Comparison of ENCODE assay signal across 9 cellular contexts in genomic region chr20:57480444-57481152, GRCh38. TPM values are rescaled to one million over a fixed set of nuclear protein-coding genes. Genes with fewer than 3 reads are reported as not detected.
DNase-seq lines count a peak whose midpoint lies in the region; ATAC-seq and TF ChIP-seq lines count a peak whose summit lies in the region.
"Had no signal": no experiment of that assay in that cellular context is flagged by ENCODE, and none has a peak within 500 bp of the region (broad histone marks: within the 10 kb centered on the region; RNA-seq: fewer than 3 reads in every experiment).

No MANE protein-coding gene starts in this region.

- H3K36me3 Mint-ChIP-seq in neural progenitor cell: no peaks in the 10 kb centered on the region

- H3K9me3 ChIP-seq in neural progenitor cell (ENCODE audit: low read depth): no peaks in the 10 kb centered on the region

- peak; percentile 39 for ATAC-seq in HG02973 (IDR thresholded peaks at IDR 0.05; ENCODE audit: unreplicated experiment)

- H3K9me3 Mint-ChIP-seq in neural progenitor cell: peaks cover 2% of the 10 kb centered on the region

- no peak overlapping the region for H3K4me2 ChIP-seq in neural progenitor cell

- H3K27me3 Mint-ChIP-seq in neural progenitor cell (ENCODE audit: insufficient read depth, low read depth): peaks cover 13% of the 10 kb centered on the region

- peaks cover 22% of the 10 kb centered on the region for H3K4me1 ChIP-seq in neural progenitor cell

- no peak overlapping the region for H3K9ac ChIP-seq in neural progenitor cell

- no peak overlapping the region for H3K4me3 ChIP-seq in neural progenitor cell

- no peak overlapping the region for H3K27ac ChIP-seq in neural progenitor cell
- H3K27ac ChIP-seq: 22Rv1 had no signal

- no peak overlapping the region for H3K4me3 Mint-ChIP-seq in neural progenitor cell

- DNase-seq in NK-92 treated with Interleukin-12 subunit alpha and Interleukin-12 subunit beta, amount 100 ng/mL, for 24 hours (lab: John Stamatoyannopoulos, UW): peak; percentile 71
- DNase-seq in NK-92 (lab: John Stamatoyannopoulos, UW; ENCODE audit: unreplicated experiment) (no peak), SIG-M5 treated with dmso at 0.1 percent for 504 hours (lab: John Stamatoyannopoulos, UW; ENCODE audit: unreplicated experiment) (peak; percentile 88), neural progenitor cell (ENCODE audit: low spot score) (no peak), superior temporal gyrus (ENCODE audit: extremely low spot score) (no peak), AG08396 (ENCODE audit: low spot score) (no peak), NCI-H1417 treated with DMSO at 0.1 percent for 48 hours (lab: John Stamatoyannopoulos, UW) (no peak)

- H3K27ac Mint-ChIP-seq in neural progenitor cell: no peak overlapping the region

- H3K27me3 ChIP-seq in neural progenitor cell: no peaks in the 10 kb centered on the region

- no peaks in the 10 kb centered on the region for H3K79me2 ChIP-seq in neural progenitor cell (ENCODE audit: low read depth)

- TF ChIP-seq CTCF in neural progenitor cell (IDR thresholded peaks at IDR 0.05): no peak

- peaks cover 9% of the 10 kb centered on the region for H3F3A ChIP-seq in neural progenitor cell (ENCODE audit: low read depth)

- H2AFZ ChIP-seq in neural progenitor cell (replicated peaks): peak overlapping the region; percentile 85

- H3K36me3 ChIP-seq in neural progenitor cell: no peaks in the 10 kb centered on the region

- peaks cover 32% of the 10 kb centered on the region for H3K4me1 Mint-ChIP-seq in neural progenitor cell

- H4K20me1 ChIP-seq in neural progenitor cell (ENCODE audit: low read depth): no peaks in the 10 kb centered on the region

RNA-seq across cellular contexts. Expression of gene CTCFL, which starts 44.3 kb away (rescaled TPM):
- total RNA-seq in neural progenitor cell (ENCODE audit: low replicate concordance): 0.34 TPM in 1 of 2 replicates, not detected in the other

Comparison
In these comparisons a context has a peak if more than half of its experiments do, and no peak if none do; other contexts are left out.
1. DNase-seq: peak in NK-92 treated with Interleukin-12 subunit alpha and Interleukin-12 subunit beta, amount 100 ng/mL, for 24 hours (single experiment) and SIG-M5 treated with dmso at 0.1 percent for 504 hours (single experiment); none in NK-92 (single experiment), neural progenitor cell (single experiment), superior temporal gyrus (single experiment), AG08396 (single experiment) and NCI-H1417 treated with DMSO at 0.1 percent for 48 hours (single experiment).